ENCODE assay signal across 1 cellular context in the genomic region with DNA sequence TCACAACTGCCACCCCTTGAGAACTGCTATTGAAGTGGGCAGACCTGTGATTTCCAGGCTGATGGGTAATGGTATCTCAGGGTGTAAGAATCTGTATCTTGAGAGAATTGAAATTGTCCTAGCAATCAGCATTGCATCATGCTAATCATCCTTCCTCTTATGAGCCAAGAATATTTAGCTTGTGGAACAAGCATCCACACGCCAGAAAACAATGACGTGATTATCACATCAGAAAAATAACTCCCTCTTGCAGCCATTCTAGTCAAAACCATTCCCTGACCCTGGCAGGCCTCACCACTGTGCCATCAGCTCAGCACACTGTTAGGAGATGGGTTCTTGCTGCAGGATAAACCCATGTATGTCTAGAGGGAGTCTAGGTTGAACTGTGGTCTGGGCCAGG.
TF ChIP-seq lines count a peak whose summit lies in the region.

No MANE protein-coding gene starts in this region.

TF ChIP-seq in IMR-90, 13 proteins besides CTCF, POLR2A, EP300 and RAD21:
- TF ChIP-seq, protein P1, sequence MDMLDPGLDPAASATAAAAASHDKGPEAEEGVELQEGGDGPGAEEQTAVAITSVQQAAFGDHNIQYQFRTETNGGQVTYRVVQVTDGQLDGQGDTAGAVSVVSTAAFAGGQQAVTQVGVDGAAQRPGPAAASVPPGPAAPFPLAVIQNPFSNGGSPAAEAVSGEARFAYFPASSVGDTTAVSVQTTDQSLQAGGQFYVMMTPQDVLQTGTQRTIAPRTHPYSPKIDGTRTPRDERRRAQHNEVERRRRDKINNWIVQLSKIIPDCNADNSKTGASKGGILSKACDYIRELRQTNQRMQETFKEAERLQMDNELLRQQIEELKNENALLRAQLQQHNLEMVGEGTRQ (IDR thresholded peaks at IDR 0.05; ENCODE audit: low read depth, low read length), result no peak
- TF ChIP-seq BHLHE40 (IDR thresholded peaks at IDR 0.05; ENCODE audit: low read depth, low read length) (no peak), FOS (IDR thresholded peaks at IDR 0.05; ENCODE audit: low read depth, low read length) (no peak), NFE2L2 (IDR thresholded peaks at IDR 0.05; ENCODE audit: low read depth, low read length) (no peak)
